In genomic region chr22:33204408-33204807, GRCh38 we compare ENCODE assay signal across 31 cellular contexts.
"Had no signal": no experiment of that assay in that cellular context is flagged by ENCODE, and none has a peak within 500 bp of the region (broad histone marks: within the 10 kb centered on the region; RNA-seq: fewer than 3 reads in every experiment).

No MANE protein-coding gene starts in this region.

- ATAC-seq: left colon; left lung; lower lobe of right lung; naive thymus-derived CD8-positive, alpha-beta T cell; pancreas; right cardiac atrium; sciatic nerve; stimulated activated naive CD8-positive, alpha-beta T cell treated with anti-CD3 and anti-CD28 coated beads, Interleukin-15, amount 100 ng/mL, for 72 hours had no signal

- H3K27ac Mint-ChIP-seq: immature natural killer cell; mesothelial cell of epicardium; naive thymus-derived CD8-positive, alpha-beta T cell; nephron; stimulated activated naive CD8-positive, alpha-beta T cell treated with anti-CD3 and anti-CD28 coated beads, Interleukin-15, amount 100 ng/mL, for 72 hours; type B pancreatic cell had no signal

- H3K36me3 Mint-ChIP-seq: immature natural killer cell; mesothelial cell of epicardium; naive thymus-derived CD8-positive, alpha-beta T cell; type B pancreatic cell had no signal

- FAIRE-seq: islet of Langerhans, kidney, pancreas had no signal

- H3K4me3 Mint-ChIP-seq: immature natural killer cell; mesothelial cell of epicardium; naive thymus-derived CD8-positive, alpha-beta T cell; nephron; neural crest cell; stimulated activated naive CD8-positive, alpha-beta T cell treated with anti-CD3 and anti-CD28 coated beads, Interleukin-15, amount 100 ng/mL, for 72 hours; type B pancreatic cell had no signal

- H3K27ac ChIP-seq: left lung, lower lobe of right lung, pancreas, prostate gland, skin epidermis, tibial nerve, uterus had no signal

- H3K27me3 ChIP-seq: pancreas, tibial nerve, uterus had no signal

- H3K4me1 Mint-ChIP-seq: immature natural killer cell; nephron; stimulated activated naive CD8-positive, alpha-beta T cell treated with anti-CD3 and anti-CD28 coated beads, Interleukin-15, amount 100 ng/mL, for 72 hours had no signal

- H3K9me3 ChIP-seq: left lung, lower lobe of right lung, pancreas, prostate gland, uterus had no signal

- H3K4me1 ChIP-seq: left lung, lower lobe of right lung, pancreas, prostate gland, uterus had no signal

- H3K9me3 Mint-ChIP-seq: immature natural killer cell; nephron; neural crest cell; stimulated activated naive CD8-positive, alpha-beta T cell treated with anti-CD3 and anti-CD28 coated beads, Interleukin-15, amount 100 ng/mL, for 72 hours; type B pancreatic cell had no signal

- DNase-seq: hypothalamus; immature natural killer cell; kidney; left colon; left lung; lower lobe of right lung; mammary epithelial cell; mesendoderm; naive thymus-derived CD8-positive, alpha-beta T cell; nucleus accumbens; pancreas; posterior cingulate gyrus; retina; right cardiac atrium; stimulated activated CD4-positive, alpha-beta T cell treated with anti-CD3 and anti-CD28 coated beads, Interleukin-12 subunit alpha, Interleukin-12 subunit beta, amount 100 ng/mL, for 4 hours; stimulated activated CD4-positive, alpha-beta T cell treated with anti-CD3 and anti-CD28 coated beads, Interleukin-15, amount 100 ng/mL, for 24 hours; stimulated activated CD4-positive, alpha-beta T cell treated with anti-CD3 and anti-CD28 coated beads, Interleukin-2, amount 100 ng/mL, for 24 hours; stimulated activated CD4-positive, alpha-beta T cell treated with anti-CD3 and anti-CD28 coated beads, Interleukin-4, amount 100 ng/mL, for 1 hour; stimulated activated naive CD4-positive, alpha-beta T cell; stimulated activated naive CD8-positive, alpha-beta T cell treated with anti-CD3 and anti-CD28 coated beads, Interleukin-15, amount 100 ng/mL, for 72 hours; substantia nigra; uterus had no signal

- H3K4me3 ChIP-seq: left lung, lower lobe of right lung, pancreas, prostate gland, skin epidermis, tibial nerve, uterus had no signal

- H3K36me3 ChIP-seq: left lung, lower lobe of right lung, pancreas, prostate gland, tibial nerve, uterus had no signal
